Comparison of ENCODE assay signal across 8 cellular contexts in the genomic region with DNA sequence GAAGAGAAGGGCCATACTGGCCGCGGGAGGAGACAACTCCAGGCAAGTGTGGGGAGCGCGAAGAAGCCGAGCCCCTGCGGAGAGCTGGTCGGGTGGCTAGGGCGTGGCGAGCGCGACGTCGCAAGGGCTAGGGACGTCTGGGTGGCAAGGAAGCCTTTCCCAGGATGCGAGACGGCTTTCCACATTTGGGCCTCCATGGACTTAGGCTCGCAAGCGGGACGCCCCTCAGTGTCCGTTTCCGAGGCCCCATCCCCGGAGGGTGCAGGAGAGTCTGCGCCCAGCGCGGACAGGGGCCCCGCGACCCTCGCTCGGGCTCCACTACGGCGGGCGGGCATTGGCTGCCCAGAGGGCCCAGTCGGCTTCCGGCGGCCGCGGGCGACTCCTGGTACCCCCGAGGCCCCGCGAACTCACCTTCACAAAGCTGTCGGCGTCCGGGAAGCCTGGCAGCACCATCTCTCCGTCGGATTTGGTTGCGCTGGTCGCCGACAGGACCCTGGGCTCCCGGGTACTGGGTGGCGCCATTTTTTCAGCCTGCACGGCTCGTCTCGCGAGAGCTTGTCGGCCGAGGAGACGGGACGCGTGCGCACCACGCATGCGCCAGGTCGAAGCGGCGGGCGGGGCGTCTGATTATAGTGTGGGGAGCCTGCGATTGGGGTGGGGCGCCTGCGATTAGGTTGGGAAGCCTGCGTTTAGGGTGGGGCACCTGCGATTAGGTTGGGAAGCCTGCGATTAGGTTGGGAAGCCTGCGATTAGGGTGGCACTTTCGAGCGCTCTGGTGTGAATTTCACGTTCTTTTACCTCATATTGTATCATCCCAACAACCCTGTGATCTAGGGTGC. TPM values are rescaled to one million over a fixed set of nuclear protein-coding genes. Genes with fewer than 3 reads are reported as not detected.
DNase-seq lines count a peak whose midpoint lies in the region; ATAC-seq lines count a peak whose summit lies in the region.

A gene (minus strand): TSS at position 560 of the 839 bp plus-strand sequence. CDS start 38 bp downstream, at position 522.

- no peaks in the 10 kb centered on the region for H3K36me3 Mint-ChIP-seq in naive B cell
- peaks cover 57% of the 10 kb centered on the region for H3K36me3 Mint-ChIP-seq in stimulated activated effector memory CD8-positive, alpha-beta T cell treated with anti-CD3 and anti-CD28 coated beads, Interleukin-12 subunit alpha, Interleukin-12 subunit beta, amount 100 ng/mL, for 72 hours

- H3K4me1 Mint-ChIP-seq in naive B cell = peaks cover 6 to 19% (median 11%) of the 10 kb centered on the region in 3 donors
- peaks cover 15% of the 10 kb centered on the region for H3K4me1 Mint-ChIP-seq in stimulated activated effector memory CD8-positive, alpha-beta T cell treated with anti-CD3 and anti-CD28 coated beads, Interleukin-12 subunit alpha, Interleukin-12 subunit beta, amount 100 ng/mL, for 72 hours

- H3K27me3 Mint-ChIP-seq in naive B cell = no peaks in the 10 kb centered on the region

- peak; percentile 91 for ATAC-seq in GM21825 (IDR thresholded peaks at IDR 0.05; ENCODE audit: unreplicated experiment)
- ATAC-seq in naive B cell (ENCODE audit: low read depth in 2 of 2) = peak; percentile 96 to 98
- peak; percentile 94 for ATAC-seq in stimulated activated effector memory CD8-positive, alpha-beta T cell treated with anti-CD3 and anti-CD28 coated beads, Interleukin-12 subunit alpha, Interleukin-12 subunit beta, amount 100 ng/mL, for 72 hours

- peak within 1 kb of the TSS; percentile 91 to 99 (median 94) for H3K27ac Mint-ChIP-seq in naive B cell
- H3K27ac Mint-ChIP-seq in stimulated activated effector memory CD8-positive, alpha-beta T cell treated with anti-CD3 and anti-CD28 coated beads, Interleukin-12 subunit alpha, Interleukin-12 subunit beta, amount 100 ng/mL, for 72 hours = peak within 1 kb of the TSS; percentile 97

- H3K9me3 Mint-ChIP-seq in naive B cell = no peaks in the 10 kb centered on the region
- no peaks in the 10 kb centered on the region for H3K9me3 Mint-ChIP-seq in stimulated activated effector memory CD8-positive, alpha-beta T cell treated with anti-CD3 and anti-CD28 coated beads, Interleukin-12 subunit alpha, Interleukin-12 subunit beta, amount 100 ng/mL, for 72 hours

- peak within 1 kb of the TSS; percentile 94 to 97 (median 95) for H3K4me3 Mint-ChIP-seq in naive B cell
- peak within 1 kb of the TSS; percentile 94 for H3K4me3 Mint-ChIP-seq in stimulated activated effector memory CD8-positive, alpha-beta T cell treated with anti-CD3 and anti-CD28 coated beads, Interleukin-12 subunit alpha, Interleukin-12 subunit beta, amount 100 ng/mL, for 72 hours

- DNase-seq in DMS53 treated with DMSO at 0.1 percent for 48 hours (lab: John Stamatoyannopoulos, UW; ENCODE audit: unreplicated experiment) = peak; percentile 67
- peak; percentile 78 to 83 for DNase-seq in Kasumi-1 (lab: John Stamatoyannopoulos, UW)
- peak; percentile 90 for DNase-seq in RKO (ENCODE audit: low spot score)
- DNase-seq in activated T-helper 1 cell treated with anti-CD3 and anti-CD28 coated beads, Interleukin-2, amount 50 U/mL, for 16 hours (ENCODE audit: low read depth in 1 of 2, low spot score in 1 of 2) = peak; percentile 89 to 93
- DNase-seq in fibroblast of gingiva (ENCODE audit: low read depth) = peak; percentile 80
- peak; percentile 92 for DNase-seq in naive B cell
- peak; percentile 98 for DNase-seq in stimulated activated effector memory CD8-positive, alpha-beta T cell treated with anti-CD3 and anti-CD28 coated beads, Interleukin-12 subunit alpha, Interleukin-12 subunit beta, amount 100 ng/mL, for 72 hours (ENCODE audit: low spot score in 2 of 2)

RNA-seq across cellular contexts. Expression of the gene that starts here (rescaled TPM):
- polyA plus RNA-seq in naive B cell (ENCODE audit: low read depth in 6 of 6) = 10 to 100 TPM; 23.4 to 55.2 (median 41.4) TPM

Comparison
In these comparisons a context has a peak if more than half of its experiments do, and no peak if none do; other contexts are left out.
1. Peak in every context shown above with its lines: DNase-seq and ATAC-seq.